8 cellular contexts compared by ENCODE assay signal in genomic region chrX:17375631-17376380, GRCh38. TPM values are rescaled to one million over a fixed set of nuclear protein-coding genes. Genes with fewer than 3 reads are reported as not detected.
A peak's percentile ranks its signal among the peaks of the same experiment; 100 is the strongest.
DNase-seq lines count a peak whose midpoint lies in the region; ATAC-seq and TF ChIP-seq lines count a peak whose summit lies in the region.

No MANE protein-coding gene starts in this region.

- no peaks in the 10 kb centered on the region for H3K9me3 ChIP-seq in Caco-2

- BruUV-seq in Caco-2 (replicated peaks; lab: Mats Ljungman, UMichigan) = no TSS peak

- DNase-seq in Caco-2 (peak; percentile 18 to 19), NCI-H146 treated with DMSO at 0.1 percent for 48 hours (lab: John Stamatoyannopoulos, UW; ENCODE audit: unreplicated experiment) (peak; percentile 10), fibroblast of gingiva (ENCODE audit: low read depth) (peak; percentile 27), omental fat pad (ENCODE audit: low spot score) (no peak), ureter (ENCODE audit: low spot score) (no peak), NOMO-1 treated with DMSO at 0.1 percent for 48 hours (lab: John Stamatoyannopoulos, UW; ENCODE audit: unreplicated experiment) (no peak)
- DNase-seq in activated effector memory CD4-positive, alpha-beta T cell treated with Interleukin-2 at 50 U/mL for 16 hours = no peak

- ATAC-seq in omental fat pad (ENCODE audit: low FRiP score) (peak; percentile 24), HG03159 (IDR thresholded peaks at IDR 0.05; ENCODE audit: unreplicated experiment) (no peak)

- peaks cover 5% of the 10 kb centered on the region for H3K36me3 Mint-ChIP-seq in Caco-2 (ENCODE audit: insufficient read depth, unreplicated experiment)

- H3K4me1 ChIP-seq in Caco-2 = no peaks in the 10 kb centered on the region

- H3K4me3 Mint-ChIP-seq in Caco-2 (ENCODE audit: unreplicated experiment) = peak overlapping the region; percentile 77

- no peak overlapping the region for H3K27ac Mint-ChIP-seq in Caco-2 (ENCODE audit: unreplicated experiment)

- no peak for TF ChIP-seq CTCF in Caco-2 (IDR thresholded peaks at IDR 0.05; ENCODE audit: insufficient read depth in 1 of 2, low read depth in 1 of 2, low read length in 1 of 2, severe bottlenecking in 1 of 2, unreplicated experiment in 1 of 2)
- TF ChIP-seq CTCF in omental fat pad (IDR thresholded peaks at IDR 0.05) = no peak

- no peaks in the 10 kb centered on the region; the same call in 1 of the 2 replicates for H3K27me3 ChIP-seq in Caco-2 (replicated peaks; ENCODE audit: control insufficient read depth, insufficient read depth, low read length)

- H3K9me3 Mint-ChIP-seq in Caco-2 (ENCODE audit: unreplicated experiment) = no peaks in the 10 kb centered on the region

- intact Hi-C loops in Caco-2 (cut with micrococcal nuclease; ENCODE audit: unreplicated experiment) = loop anchor here (1.0 to 5.0 kb wide), 2 partner anchors 134 to 146 kb away; no protein-coding TSS in a partner anchor

- H3K4me3 ChIP-seq in Caco-2 (ENCODE audit: low read depth, low read length) = peak overlapping the region; percentile 42

- POLR2A ChIA-PET in Caco-2 (lab: Charles Lee) = no interaction called here

- peaks cover 6% of the 10 kb centered on the region for H3K27me3 Mint-ChIP-seq in Caco-2 (ENCODE audit: insufficient read depth, unreplicated experiment)

- CTCF ChIA-PET in Caco-2 (lab: Charles Lee) = interaction anchor here (0.6 kb wide), 1 partner anchor 147 kb away, joined by 6 read pairs; no protein-coding TSS in a partner anchor

- no peaks in the 10 kb centered on the region for H3K36me3 ChIP-seq in Caco-2 (ENCODE audit: control insufficient read depth, insufficient read depth, low read length)

- H3K4me1 Mint-ChIP-seq in Caco-2 (ENCODE audit: low read depth, unreplicated experiment) = no peaks in the 10 kb centered on the region

RNA-seq across cellular contexts. Expression of gene NHS, which starts 0.8 kb away (rescaled TPM):
- total RNA-seq in Caco-2 (2022) (2.2 and 2.5 TPM in 2 replicates), omental fat pad (1 to 10 TPM; 4.0 to 9.7 (median 7.6) TPM), ureter (17.4 TPM)

Comparison
In these comparisons a context has a peak if more than half of its experiments do, and no peak if none do; other contexts are left out.
1. DNase-seq: peak in Caco-2 (2 of 2), NCI-H146 treated with DMSO at 0.1 percent for 48 hours (single experiment) and fibroblast of gingiva (single experiment); none in omental fat pad (single experiment), ureter (single experiment), NOMO-1 treated with DMSO at 0.1 percent for 48 hours (single experiment) and activated effector memory CD4-positive, alpha-beta T cell treated with Interleukin-2 at 50 U/mL for 16 hours (single experiment).